9 cellular contexts compared by ENCODE assay signal in genomic region chrX:118974088-118974907, GRCh38. TPM values are rescaled to one million over a fixed set of nuclear protein-coding genes. Genes with fewer than 3 reads are reported as not detected.
DNase-seq lines count a peak whose midpoint lies in the region; ATAC-seq lines count a peak whose summit lies in the region.
"Had no signal": no experiment of that assay in that cellular context is flagged by ENCODE, and none has a peak within 500 bp of the region (broad histone marks: within the 10 kb centered on the region; RNA-seq: fewer than 3 reads in every experiment).

Gene LONRF3, plus strand, starts transcription at chrX:118974618. Its CDS starts 163 bp downstream, at chrX:118974781.

- H3K4me3 ChIP-seq in MG63, result peak within 1 kb of the TSS; percentile 27

- intact Hi-C loops in activated CD4-positive, alpha-beta T cell treated with anti-CD3 and anti-CD28 coated beads for 36 hours (cut with DNase I, micrococcal nuclease), result loop anchor here in 1 of 2 experiments (10.0 kb wide), 3 partner anchors 261 to 629 kb away; partner anchors contain the start of genes PGRMC1, SLC25A5 and WDR44

- H3K36me3 ChIP-seq in MG63, result no peaks in the 10 kb centered on the region

- peaks cover 21% of the 10 kb centered on the region for H3K27me3 ChIP-seq in MG63

- peak within 1 kb of the TSS; percentile 85 for H3K4me3 Mint-ChIP-seq in activated CD4-positive, alpha-beta T cell treated with anti-CD3 and anti-CD28 coated beads for 36 hours

- H3K4me1 Mint-ChIP-seq in activated CD4-positive, alpha-beta T cell treated with anti-CD3 and anti-CD28 coated beads for 36 hours, result peaks cover 8% of the 10 kb centered on the region

- DNase-seq in DMS53 treated with DMSO at 0.1 percent for 48 hours (lab: John Stamatoyannopoulos, UW; ENCODE audit: unreplicated experiment), result peak; percentile 31
- DNase-seq in MG63, result peak; percentile 40
- peak; percentile 70 for DNase-seq in activated CD4-positive, alpha-beta T cell treated with anti-CD3 and anti-CD28 coated beads for 36 hours
- peak; percentile 79 for DNase-seq in cerebellum (ENCODE audit: low spot score)
- peak; percentile 68 for DNase-seq in left kidney (ENCODE audit: low read depth, low spot score)
- peak; percentile 37 to 38 for DNase-seq in stimulated activated CD4-positive, alpha-beta T cell treated with anti-CD3 and anti-CD28 coated beads, Interleukin-15, amount 100 ng/mL, for 1 hour (ENCODE audit: low read depth in 1 of 2, low spot score in 1 of 2)

- POLR2A ChIA-PET in activated CD4-positive, alpha-beta T cell treated with anti-CD3 and anti-CD28 coated beads for 36 hours (lab: Charles Lee), result interaction anchor here (0.6 to 1.2 kb wide), 2 partner anchors 220 to 817 kb away, joined by 3 to 5 read pairs; partner anchors contain the start of gene RPL39

- no peaks in the 10 kb centered on the region for H3K9me3 ChIP-seq in MG63

- peak; percentile 47 for ATAC-seq in activated CD4-positive, alpha-beta T cell treated with anti-CD3 and anti-CD28 coated beads for 36 hours
- no peak for ATAC-seq in GM19452 (IDR thresholded peaks at IDR 0.05; ENCODE audit: unreplicated experiment)
- no peak for ATAC-seq in HG03442 (IDR thresholded peaks at IDR 0.05; ENCODE audit: unreplicated experiment)

- peak within 1 kb of the TSS; percentile 93 for H3K27ac Mint-ChIP-seq in activated CD4-positive, alpha-beta T cell treated with anti-CD3 and anti-CD28 coated beads for 36 hours

- H3K36me3 Mint-ChIP-seq in activated CD4-positive, alpha-beta T cell treated with anti-CD3 and anti-CD28 coated beads for 36 hours (ENCODE audit: low read depth), result no peaks in the 10 kb centered on the region

- H3K27me3 Mint-ChIP-seq in activated CD4-positive, alpha-beta T cell treated with anti-CD3 and anti-CD28 coated beads for 36 hours, result peaks cover 12% of the 10 kb centered on the region

- H3K9me3 Mint-ChIP-seq in activated CD4-positive, alpha-beta T cell treated with anti-CD3 and anti-CD28 coated beads for 36 hours (ENCODE audit: low read depth), result no peaks in the 10 kb centered on the region

- CTCF ChIA-PET in activated CD4-positive, alpha-beta T cell treated with anti-CD3 and anti-CD28 coated beads for 36 hours (lab: Charles Lee), result interaction anchor here (0.6 kb wide), 1 partner anchor 30 kb away, joined by 3 read pairs; no protein-coding TSS in a partner anchor

RNA-seq across cellular contexts. Expression of gene LONRF3, which starts in this region (rescaled TPM):
- not detected in 2 replicates for total RNA-seq in MG63 (2014; rRNA removed; shearing (Covaris generic); ENCODE audit: low replicate concordance)
- total RNA-seq in activated CD4-positive, alpha-beta T cell treated with anti-CD3 and anti-CD28 coated beads for 36 hours, result 1 to 10 TPM; 1.7 to 1.9 TPM
- total RNA-seq in cerebellum, result 3.3 TPM
- total RNA-seq: HT1080 had no signal

Comparison
In these comparisons a context has a peak if more than half of its experiments do, and no peak if none do; other contexts are left out.
1. Peak in DNase-seq and H3K4me3 ChIP-seq in MG63; RNA of the gene not detected or under 1 TPM.